10 cellular contexts compared by ENCODE assay signal in genomic region chr7:107638594-107638993, GRCh38. TPM values are rescaled to one million over a fixed set of nuclear protein-coding genes. Genes with fewer than 3 reads are reported as not detected.
DNase-seq lines count a peak whose midpoint lies in the region; ATAC-seq and TF ChIP-seq lines count a peak whose summit lies in the region.
"Had no signal": no experiment of that assay in that cellular context is flagged by ENCODE, and none has a peak within 500 bp of the region (broad histone marks: within the 10 kb centered on the region; RNA-seq: fewer than 3 reads in every experiment).

No MANE protein-coding gene starts in this region.

- H3K9me3 Mint-ChIP-seq in activated CD8-positive, alpha-beta T cell treated with anti-CD3 and anti-CD28 coated beads, Interleukin-2, amount 10 ng/mL, durations not matched to agents 7 days and 5 days (ENCODE audit: insufficient read depth) = peaks cover 7% of the 10 kb centered on the region
- H3K9me3 Mint-ChIP-seq in Calu3 (ENCODE audit: low read depth, unreplicated experiment) = no peaks in the 10 kb centered on the region

- H3K36me3 ChIP-seq in gastroesophageal sphincter = no peaks in the 10 kb centered on the region
- H3K36me3 ChIP-seq: ovary had no signal

- H3K27me3 Mint-ChIP-seq in activated CD8-positive, alpha-beta T cell treated with anti-CD3 and anti-CD28 coated beads, Interleukin-2, amount 10 ng/mL, durations not matched to agents 7 days and 5 days (ENCODE audit: low read depth) = peaks cover 12% of the 10 kb centered on the region
- H3K27me3 Mint-ChIP-seq in Calu3 (ENCODE audit: unreplicated experiment) = peaks cover 34% of the 10 kb centered on the region

- no peak for TF ChIP-seq CTCF in gastroesophageal sphincter (IDR thresholded peaks at IDR 0.05)
- no peak for TF ChIP-seq CTCF in Calu3 (IDR thresholded peaks at IDR 0.05; ENCODE audit: unreplicated experiment)

- POLR2A ChIA-PET in activated CD8-positive, alpha-beta T cell treated with anti-CD3 and anti-CD28 coated beads, Interleukin-2, amount 10 ng/mL, durations not matched to agents 7 days and 5 days (lab: Charles Lee) = no interaction called here

- WGBS in gastroesophageal sphincter (ENCODE audit: low coverage in 1 of 2), 2 donors = 75% methylated on average over 1 of the region's 1 CpG; no CpG with 5 or more reads in 1 of the 2 donors

- H3K9me3 ChIP-seq in gastroesophageal sphincter = no peaks in the 10 kb centered on the region
- H3K9me3 ChIP-seq: ovary had no signal

- intact Hi-C loops in Calu3 (cut with micrococcal nuclease; ENCODE audit: unreplicated experiment) = no loop called here

- ATAC-seq in GM18519 (IDR thresholded peaks at IDR 0.05; ENCODE audit: low FRiP score, unreplicated experiment) (peak; percentile 88), GM21390 (IDR thresholded peaks at IDR 0.05; ENCODE audit: unreplicated experiment) (peak; percentile 91), HG03159 (IDR thresholded peaks at IDR 0.05; ENCODE audit: unreplicated experiment) (peak; percentile 90), gastroesophageal sphincter (no peak)
- ATAC-seq in activated CD8-positive, alpha-beta T cell treated with anti-CD3 and anti-CD28 coated beads, Interleukin-2, amount 10 ng/mL, durations not matched to agents 7 days and 5 days = peak; percentile 30

- H3K4me3 ChIP-seq in gastroesophageal sphincter = no peak overlapping the region
- H3K4me3 ChIP-seq: ovary had no signal

- CTCF ChIA-PET in activated CD8-positive, alpha-beta T cell treated with anti-CD3 and anti-CD28 coated beads, Interleukin-2, amount 10 ng/mL, durations not matched to agents 7 days and 5 days (lab: Charles Lee) = interaction anchor here (0.7 to 1.1 kb wide), 3 partner anchors 10 to 54 kb away, joined by 3 to 5 read pairs (median 3); partner anchors contain the start of gene SLC26A4
- CTCF ChIA-PET in Calu3 (lab: Charles Lee) = no interaction called here

- peaks cover 22% of the 10 kb centered on the region for H3K36me3 Mint-ChIP-seq in activated CD8-positive, alpha-beta T cell treated with anti-CD3 and anti-CD28 coated beads, Interleukin-2, amount 10 ng/mL, durations not matched to agents 7 days and 5 days (ENCODE audit: low read depth)
- no peaks in the 10 kb centered on the region for H3K36me3 Mint-ChIP-seq in Calu3 (ENCODE audit: insufficient read depth, unreplicated experiment)

- H3K4me1 ChIP-seq in gastroesophageal sphincter = no peaks in the 10 kb centered on the region

- TF ChIP-seq POLR2A in gastroesophageal sphincter (IDR thresholded peaks at IDR 0.05) = no peak

- peaks cover 32% of the 10 kb centered on the region for H3K4me1 Mint-ChIP-seq in activated CD8-positive, alpha-beta T cell treated with anti-CD3 and anti-CD28 coated beads, Interleukin-2, amount 10 ng/mL, durations not matched to agents 7 days and 5 days (ENCODE audit: low read depth)
- H3K4me1 Mint-ChIP-seq in Calu3 (ENCODE audit: low read depth, unreplicated experiment) = no peaks in the 10 kb centered on the region

- BruUV-seq in Calu3 (replicated peaks; lab: Mats Ljungman, UMichigan) = no TSS peak

- H3K27ac ChIP-seq in gastroesophageal sphincter = no peak overlapping the region
- H3K27ac ChIP-seq: ovary had no signal

- no peak for TF ChIP-seq EP300 in gastroesophageal sphincter (IDR thresholded peaks at IDR 0.05)

- H3K4me3 Mint-ChIP-seq in activated CD8-positive, alpha-beta T cell treated with anti-CD3 and anti-CD28 coated beads, Interleukin-2, amount 10 ng/mL, durations not matched to agents 7 days and 5 days = peak overlapping the region; percentile 27
- H3K4me3 Mint-ChIP-seq in Calu3 (ENCODE audit: low read depth, unreplicated experiment) = no peak overlapping the region

- no peaks in the 10 kb centered on the region for H3K27me3 ChIP-seq in gastroesophageal sphincter
- H3K27me3 ChIP-seq: ovary had no signal

- no peak for DNase-seq in activated CD8-positive, alpha-beta T cell treated with anti-CD3 and anti-CD28 coated beads, Interleukin-2, amount 10 ng/mL, durations not matched to agents 7 days and 5 days
- DNase-seq in DMS79 (lab: John Stamatoyannopoulos, UW) (no peak), Calu3 (no peak), amygdala (lab: John Stamatoyannopoulos, UW) (no peak)
- DNase-seq: NCI-H1048, ovary had no signal

- H3K27ac Mint-ChIP-seq in activated CD8-positive, alpha-beta T cell treated with anti-CD3 and anti-CD28 coated beads, Interleukin-2, amount 10 ng/mL, durations not matched to agents 7 days and 5 days = peak overlapping the region; percentile 78
- no peak overlapping the region for H3K27ac Mint-ChIP-seq in Calu3 (ENCODE audit: unreplicated experiment)

RNA-seq across cellular contexts. Expression of gene SLC26A4, which starts 22.0 kb away (rescaled TPM):
- total RNA-seq in activated CD8-positive, alpha-beta T cell treated with anti-CD3 and anti-CD28 coated beads, Interleukin-2, amount 10 ng/mL, durations not matched to agents 7 days and 5 days = 1 to 10 TPM in 1 of 2 experiments, under 1 TPM in 1; 0.94 to 1.1 TPM
- total RNA-seq in gastroesophageal sphincter (1 to 10 TPM in 2 of 4 donors, under 1 TPM in 2; 0.42 to 6.1 (median 1.4) TPM), Calu3 (2022) (0.09 TPM in 1 of 2 replicates, not detected in the other)

RNA-seq across cellular contexts. Expression of gene BCAP29, which starts 58.5 kb away (rescaled TPM):
- total RNA-seq in activated CD8-positive, alpha-beta T cell treated with anti-CD3 and anti-CD28 coated beads, Interleukin-2, amount 10 ng/mL, durations not matched to agents 7 days and 5 days = 10 to 100 TPM; 32.1 to 32.7 TPM
- total RNA-seq in gastroesophageal sphincter = 100 to 1,000 TPM; 125 to 199 (median 136) TPM
- 16.5 and 17.6 TPM in 2 replicates for total RNA-seq in Calu3 (2022)
